ENCODE assay signal across 8 cellular contexts in genomic region chr7:139339698-139340036, GRCh38. TPM values are rescaled to one million over a fixed set of nuclear protein-coding genes. Genes with fewer than 3 reads are reported as not detected.
DNase-seq lines count a peak whose midpoint lies in the region; ATAC-seq and TF ChIP-seq lines count a peak whose summit lies in the region.

No MANE protein-coding gene starts in this region.

- ATAC-seq in SK-N-SH treated with all-trans-retinoic acid at 6 μM for 48 hours (no peak), psoas muscle (no peak), aorta (ENCODE audit: low FRiP score) (no peak)

- H2AFZ ChIP-seq in fibroblast of lung (ENCODE audit: low read length) = peak overlapping the region; percentile 33

- no peaks in the 10 kb centered on the region for H4K20me1 ChIP-seq in fibroblast of lung (ENCODE audit: control insufficient read depth, extremely low read depth, insufficient read depth, low read length)

- H3K9ac ChIP-seq in fibroblast of lung (ENCODE audit: insufficient read depth, low read length) = no peak overlapping the region

- WGBS in psoas muscle, 3 donors = 73 to 81% (median 79%) methylated on average over 13 of the region's 13 CpGs
- WGBS in aorta, 2 donors = 77 to 79% methylated on average over 13 of the region's 13 CpGs

- H3K27me3 ChIP-seq in GM06990 (replicated peaks; ENCODE audit: control insufficient read depth, insufficient read depth, low read length) (no peaks in the 10 kb centered on the region), fibroblast of lung (ENCODE audit: control insufficient read depth, insufficient read depth, low read length) (no peaks in the 10 kb centered on the region), psoas muscle (ENCODE audit: insufficient read depth in 3 of 3, low read length in 2 of 3) (no peaks in the 10 kb centered on the region), aorta (ENCODE audit: control insufficient read depth in 1 of 2, insufficient read depth in 2 of 2, low read length in 1 of 2) (no peaks in the 10 kb centered on the region)

- no peaks in the 10 kb centered on the region for H3K9me3 ChIP-seq in fibroblast of lung (ENCODE audit: control insufficient read depth, insufficient read depth, low read depth, low read length)
- peaks cover 4% of the 10 kb centered on the region for H3K9me3 ChIP-seq in psoas muscle
- no peaks in the 10 kb centered on the region for H3K9me3 ChIP-seq in aorta (ENCODE audit: control insufficient read depth, low read length)

- H3K4me2 ChIP-seq in fibroblast of lung (ENCODE audit: extremely low read depth, insufficient read depth, low read length) = no peak overlapping the region

- intact Hi-C loops in psoas muscle (cut with DNase I) (loop anchor here (1.0 to 10.0 kb wide), 4 partner anchors 19 to 1395 kb away; partner anchors contain the start of genes LUC7L2 (in 2 of the 2) and UBN2 (in 1 of the 2)), aorta (cut with DNase I) (loop anchor here (2.0 kb wide), 2 partner anchors 19 to 109 kb away; partner anchors contain the start of genes LUC7L2 (in 1 of the 2) and UBN2 (in 1 of the 2))

- DNase-seq in GM06990 (ENCODE audit: extremely low read depth, insufficient read length) = no peak
- DNase-seq in fibroblast of lung (ENCODE audit: low read depth in 2 of 2) = no peak
- DNase-seq in psoas muscle = no peak
- DNase-seq in aorta = no peak
- DNase-seq in stimulated activated CD4-positive, alpha-beta T cell treated with anti-CD3 and anti-CD28 coated beads, Interleukin-12 subunit alpha, Interleukin-12 subunit beta, amount 100 ng/mL, for 4 hours = no peak
- DNase-seq in stimulated activated CD4-positive, alpha-beta T cell treated with anti-CD3 and anti-CD28 coated beads, Interleukin-4, amount 100 ng/mL, for 24 hours = no peak
- DNase-seq in RPMI8226 = no peak

- peaks cover 6% of the 10 kb centered on the region for H3K79me2 ChIP-seq in fibroblast of lung (ENCODE audit: control insufficient read depth, insufficient read depth, low read length)

- TF ChIP-seq CTCF in GM06990 (IDR thresholded peaks at IDR 0.05; ENCODE audit: insufficient read depth, low read length, poor library complexity, severe bottlenecking) (no peak), fibroblast of lung (conservative IDR thresholded peaks at IDR 0.05 in 1 of 2, IDR thresholded peaks at IDR 0.05 in 1 of 2; ENCODE audit: low read depth in 1 of 2, low read length in 2 of 2) (no peak), psoas muscle (IDR thresholded peaks at IDR 0.05) (no peak)

- H3K36me3 ChIP-seq in GM06990 (ENCODE audit: control insufficient read depth, insufficient read depth, low read length) (no peaks in the 10 kb centered on the region), fibroblast of lung (ENCODE audit: control insufficient read depth, insufficient read depth, low read length) (no peaks in the 10 kb centered on the region), psoas muscle (ENCODE audit: insufficient read depth in 1 of 2, low read depth in 1 of 2) (no peaks in the 10 kb centered on the region), aorta (ENCODE audit: control insufficient read depth in 1 of 2, insufficient read depth in 2 of 2, low read length in 1 of 2) (no peaks in the 10 kb centered on the region)

- H3K4me3 ChIP-seq in GM06990 (replicated peaks; ENCODE audit: low read depth, low read length) (peak overlapping the region; percentile 76), fibroblast of lung (replicated peaks in 1 of 4; ENCODE audit: control extremely low read depth in 1 of 4, insufficient read depth in 1 of 4, low read depth in 3 of 4, low read length in 4 of 4) (peak overlapping the region; percentile 16 to 91 (median 55)), psoas muscle (peak overlapping the region; percentile 89), aorta (ENCODE audit: low read length in 2 of 2) (no peak overlapping the region)

- H3K4me1 ChIP-seq in fibroblast of lung (ENCODE audit: control insufficient read depth, extremely low read depth, insufficient read depth, low read length) = peaks cover 4% of the 10 kb centered on the region
- H3K4me1 ChIP-seq in psoas muscle = peaks cover 11% of the 10 kb centered on the region
- no peaks in the 10 kb centered on the region for H3K4me1 ChIP-seq in aorta (ENCODE audit: control insufficient read depth in 1 of 2, insufficient read depth in 2 of 2, low read length in 2 of 2)

- peak overlapping the region; percentile 97 for H3K27ac ChIP-seq in fibroblast of lung (ENCODE audit: insufficient read depth, low read length)
- H3K27ac ChIP-seq in psoas muscle = peak overlapping the region; percentile 98
- H3K27ac ChIP-seq in aorta (ENCODE audit: low read depth in 1 of 2, low read length in 2 of 2) = peak overlapping the region in 1 of 2 donors; percentile 45

TF ChIP-seq in SK-N-SH treated with all-trans-retinoic acid at 6 μM for 48 hours, 23 proteins besides CTCF, POLR2A, EP300 and RAD21:
- TF ChIP-seq, protein P1, sequence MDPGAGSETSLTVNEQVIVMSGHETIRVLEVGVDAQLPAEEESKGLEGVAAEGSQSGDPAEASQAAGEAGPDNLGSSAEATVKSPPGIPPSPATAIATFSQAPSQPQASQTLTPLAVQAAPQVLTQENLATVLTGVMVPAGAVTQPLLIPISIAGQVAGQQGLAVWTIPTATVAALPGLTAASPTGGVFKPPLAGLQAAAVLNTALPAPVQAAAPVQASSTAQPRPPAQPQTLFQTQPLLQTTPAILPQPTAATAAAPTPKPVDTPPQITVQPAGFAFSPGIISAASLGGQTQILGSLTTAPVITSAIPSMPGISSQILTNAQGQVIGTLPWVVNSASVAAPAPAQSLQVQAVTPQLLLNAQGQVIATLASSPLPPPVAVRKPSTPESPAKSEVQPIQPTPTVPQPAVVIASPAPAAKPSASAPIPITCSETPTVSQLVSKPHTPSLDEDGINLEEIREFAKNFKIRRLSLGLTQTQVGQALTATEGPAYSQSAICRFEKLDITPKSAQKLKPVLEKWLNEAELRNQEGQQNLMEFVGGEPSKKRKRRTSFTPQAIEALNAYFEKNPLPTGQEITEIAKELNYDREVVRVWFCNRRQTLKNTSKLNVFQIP (CRISPR knock-in tag; IDR thresholded peaks at IDR 0.05; ENCODE audit: borderline replicate concordance, low read depth) = no peak
- TF ChIP-seq TOX (CRISPR knock-in tag; IDR thresholded peaks at IDR 0.05; ENCODE audit: borderline replicate concordance) = peak; percentile 9; the same call in 1 of the 2 replicates

RNA-seq across cellular contexts. Expression of gene FMC1, which starts 1.5 kb away (rescaled TPM):
- 11.0 and 23.0 TPM in 2 replicates for total RNA-seq in fibroblast of lung
- 10.1 and 14.0 TPM in 2 replicates for polyA plus RNA-seq in fibroblast of lung
- polyA plus RNA-seq in fibroblast of lung (2012) = 18.9 and 24.5 TPM in 2 replicates
- polyA minus RNA-seq in fibroblast of lung (ENCODE audit: low replicate concordance) = 0.59 and 1.6 TPM in 2 replicates
- 10 to 100 TPM; 21.3 to 44.0 (median 34.0) TPM for total RNA-seq in psoas muscle
- polyA plus RNA-seq in psoas muscle = 10 to 100 TPM; 27.5 to 50.4 (median 32.1) TPM
- total RNA-seq in aorta = 1 to 10 TPM; 6.9 to 9.6 TPM
- polyA plus RNA-seq in aorta = 10 to 100 TPM; 24.4 to 28.3 TPM

RNA-seq across cellular contexts. Expression of gene LUC7L2, which starts 20.0 kb away (rescaled TPM):
- total RNA-seq in fibroblast of lung = 33.4 and 38.5 TPM in 2 replicates
- 45.0 and 48.7 TPM in 2 replicates for polyA plus RNA-seq in fibroblast of lung
- 33.7 and 35.3 TPM in 2 replicates for polyA plus RNA-seq in fibroblast of lung (2012)
- polyA minus RNA-seq in fibroblast of lung (ENCODE audit: low replicate concordance) = 8.4 and 12.2 TPM in 2 replicates
- total RNA-seq in psoas muscle = 10 to 100 TPM; 44.4 to 67.5 (median 53.5) TPM
- 10 to 100 TPM; 41.6 to 82.3 (median 44.0) TPM for polyA plus RNA-seq in psoas muscle
- 100 to 1,000 TPM; 103 to 121 TPM for total RNA-seq in aorta
- 10 to 100 TPM; 37.4 to 79.7 TPM for polyA plus RNA-seq in aorta

Comparison
In these comparisons a context has a peak if more than half of its experiments do, and no peak if none do; other contexts are left out.
1. H3K4me3 ChIP-seq: peak in GM06990 (single experiment), fibroblast of lung (4 of 4) and psoas muscle (single experiment); none in aorta (0 of 2).